ENCODE assay signal across 10 cellular contexts in the genomic region with DNA sequence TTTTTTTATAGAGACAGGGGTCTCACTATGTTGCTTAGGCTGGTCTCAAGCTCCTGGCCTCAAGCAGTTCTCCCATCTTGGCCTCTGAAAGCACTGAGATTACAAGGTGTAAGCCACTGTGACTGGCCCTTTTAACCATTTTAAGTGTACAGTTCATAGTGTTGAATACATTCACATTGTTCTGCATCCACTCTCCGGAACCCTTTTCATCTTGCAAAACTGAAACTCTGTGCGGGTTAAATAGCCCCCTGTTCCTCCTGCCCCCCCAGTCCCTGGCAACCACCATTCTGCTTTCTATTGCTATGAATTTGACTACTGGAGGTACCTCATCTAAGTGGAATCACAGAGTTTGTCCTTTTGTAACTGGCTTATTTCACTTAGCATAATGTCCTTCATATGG.
"Had no signal": no experiment of that assay in that cellular context is flagged by ENCODE, and none has a peak within 500 bp of the region (broad histone marks: within the 10 kb centered on the region; RNA-seq: fewer than 3 reads in every experiment).

No MANE protein-coding gene starts in this region.

- H3K4me3 Mint-ChIP-seq: GM23338, H9, IgD-negative memory B cell had no signal

- H3K4me3 ChIP-seq: GM23338 had no signal

- DNase-seq: H9, HCEC 1CT, KBM-7 had no signal

- H3K9ac ChIP-seq: KMS-11 had no signal

- H3K27ac Mint-ChIP-seq: GM23338, H9, IgD-negative memory B cell had no signal

- H2AFZ ChIP-seq: GM23338 had no signal

- FAIRE-seq: H1, H54, HepG2 had no signal

- H3K9me3 Mint-ChIP-seq: GM23338, H9, IgD-negative memory B cell had no signal

- H3K4me1 Mint-ChIP-seq: IgD-negative memory B cell had no signal

- H3K36me3 Mint-ChIP-seq: IgD-negative memory B cell had no signal

- H3K27ac ChIP-seq: HL-60, KMS-11 had no signal

- H3K4me2 ChIP-seq: GM23338, KMS-11 had no signal

- ATAC-seq: GM23338, HepG2 had no signal
